10 cellular contexts compared by ENCODE assay signal in the genomic region with DNA sequence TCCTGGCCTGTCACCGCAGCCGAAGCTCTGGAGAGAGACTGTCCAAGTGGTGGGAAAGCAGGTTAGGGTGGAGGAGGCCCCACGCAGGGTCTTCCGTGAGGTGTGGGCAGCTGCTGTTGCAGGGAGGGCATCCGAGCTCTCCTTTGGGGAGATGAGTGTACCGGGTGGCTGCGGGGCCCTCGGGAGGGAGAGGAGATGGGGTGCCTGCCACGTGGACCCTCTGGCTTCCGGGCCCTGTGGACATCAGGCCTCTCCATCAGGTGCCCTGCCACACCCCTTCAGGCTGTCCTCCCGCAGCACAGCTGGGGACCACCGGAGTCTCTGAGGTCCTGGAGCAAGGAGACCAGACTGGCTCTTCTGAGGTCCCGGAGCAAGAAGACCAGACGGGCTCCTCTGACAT. TPM values are rescaled to one million over a fixed set of nuclear protein-coding genes. Genes with fewer than 3 reads are reported as not detected.
DNase-seq lines count a peak whose midpoint lies in the region; ATAC-seq and TF ChIP-seq lines count a peak whose summit lies in the region.
"Had no signal": no experiment of that assay in that cellular context is flagged by ENCODE, and none has a peak within 500 bp of the region (broad histone marks: within the 10 kb centered on the region; RNA-seq: fewer than 3 reads in every experiment).

No MANE protein-coding gene starts in this region.

- peaks cover 64% of the 10 kb centered on the region for H3K79me2 ChIP-seq in mammary epithelial cell (ENCODE audit: insufficient read depth, low read length)

- ATAC-seq in natural killer cell treated with Interleukin-12 subunit alpha and Interleukin-12 subunit beta and Interleukin-15 and Interleukin-18, amount 100 ng/mL, for 72 hours = no peak
- no peak for ATAC-seq in GM21381 (IDR thresholded peaks at IDR 0.05; ENCODE audit: unreplicated experiment)

- peak overlapping the region; percentile 94 for H3K4me3 Mint-ChIP-seq in natural killer cell treated with Interleukin-12 subunit alpha and Interleukin-12 subunit beta and Interleukin-15 and Interleukin-18, amount 100 ng/mL, for 72 hours

- no peaks in the 10 kb centered on the region for H4K20me1 ChIP-seq in mammary epithelial cell (ENCODE audit: insufficient read depth, low read length)

- no peaks in the 10 kb centered on the region for H3K9me3 ChIP-seq in mammary epithelial cell (replicated peaks; ENCODE audit: insufficient read depth, low read length)

- H3K27me3 Mint-ChIP-seq in natural killer cell treated with Interleukin-12 subunit alpha and Interleukin-12 subunit beta and Interleukin-15 and Interleukin-18, amount 100 ng/mL, for 72 hours = no peaks in the 10 kb centered on the region

- peaks cover 6% of the 10 kb centered on the region for H3K36me3 ChIP-seq in mammary epithelial cell (ENCODE audit: insufficient read depth, low read length)

- H3K4me1 Mint-ChIP-seq in natural killer cell treated with Interleukin-12 subunit alpha and Interleukin-12 subunit beta and Interleukin-15 and Interleukin-18, amount 100 ng/mL, for 72 hours (ENCODE audit: low read depth in 2 of 2) = peaks cover 21 to 27% of the 10 kb centered on the region in 2 donors

- H3K27ac Mint-ChIP-seq in natural killer cell treated with Interleukin-12 subunit alpha and Interleukin-12 subunit beta and Interleukin-15 and Interleukin-18, amount 100 ng/mL, for 72 hours = peak overlapping the region; percentile 59 to 93

- no peak for DNase-seq in AG09309 (ENCODE audit: low read depth)
- no peak for DNase-seq in Jurkat, Clone E6-1 (ENCODE audit: low read depth, low spot score)
- no peak for DNase-seq in mammary epithelial cell
- DNase-seq in natural killer cell treated with Interleukin-12 subunit alpha and Interleukin-12 subunit beta and Interleukin-15 and Interleukin-18, amount 100 ng/mL, for 72 hours (ENCODE audit: low spot score) = peak; percentile 56
- no peak for DNase-seq in hippocampal formation (lab: John Stamatoyannopoulos, UW)
- no peak for DNase-seq in HuH-7.5 (ENCODE audit: low spot score)
- no peak for DNase-seq in NCI-H146 (lab: John Stamatoyannopoulos, UW)
- DNase-seq: activated effector memory CD4-positive, alpha-beta T cell treated with Interleukin-2 at 50 U/mL for 16 hours; stimulated activated CD4-positive, alpha-beta T cell treated with anti-CD3 and anti-CD28 coated beads, Interleukin-4, amount 100 ng/mL, for 1 hour had no signal

- peak overlapping the region; percentile 84 for H3K4me2 ChIP-seq in mammary epithelial cell (ENCODE audit: insufficient read depth, low read depth, low read length)

- H3K36me3 Mint-ChIP-seq in natural killer cell treated with Interleukin-12 subunit alpha and Interleukin-12 subunit beta and Interleukin-15 and Interleukin-18, amount 100 ng/mL, for 72 hours = peaks cover 11% of the 10 kb centered on the region

- BruUV-seq in mammary epithelial cell (replicated peaks; lab: Mats Ljungman, UMichigan) = no TSS peak

- CTCF ChIA-PET in mammary epithelial cell (lab: Charles Lee; ENCODE audit: low non-redundant PET) = no interaction called here

- in situ Hi-C loops in mammary epithelial cell (cut with MboI; ENCODE audit: low sequenced_read_pairs in 2 of 2) = loop anchor here in 1 of 2 donors (5.0 kb wide), 1 partner anchor 51 kb away; no protein-coding TSS in a partner anchor

- no peak overlapping the region for H3K27ac ChIP-seq in mammary epithelial cell (ENCODE audit: insufficient read depth, low read depth, low read length)

- H3K4me3 ChIP-seq in AG09309 (ENCODE audit: control insufficient read depth, low read depth, low read length) (peak overlapping the region; percentile 65), mammary epithelial cell (replicated peaks in 1 of 3; ENCODE audit: insufficient read depth in 1 of 3, low read depth in 2 of 3, low read length in 3 of 3) (peak overlapping the region in 1 of 3 experiments; percentile 94)
- peak overlapping the region; percentile 75; the same call in 1 of the 2 replicates for H3K4me3 ChIP-seq in Jurkat, Clone E6-1 (ENCODE audit: low read length)

- no peak overlapping the region for H3K9ac ChIP-seq in mammary epithelial cell (ENCODE audit: insufficient read depth, low read length)

- dilution Hi-C loops in mammary epithelial cell (cut with HindIII; ENCODE audit: low sequenced_read_pairs) = loop anchor here (5.0 to 10.0 kb wide), 7 partner anchors 41 to 237 kb away; a partner anchor contains a TSS

- H3K27me3 ChIP-seq in mammary epithelial cell (ENCODE audit: insufficient read depth, low read length) = no peaks in the 10 kb centered on the region

- H2AFZ ChIP-seq in mammary epithelial cell (ENCODE audit: low read depth, low read length) = no peak overlapping the region

- 76% methylated on average over 6 of the region's 14 CpGs for WGBS in mammary epithelial cell (ENCODE audit: low coverage, missing lambda C conversion rate)

- no peaks in the 10 kb centered on the region for H3K9me3 Mint-ChIP-seq in natural killer cell treated with Interleukin-12 subunit alpha and Interleukin-12 subunit beta and Interleukin-15 and Interleukin-18, amount 100 ng/mL, for 72 hours

- H3K4me1 ChIP-seq in mammary epithelial cell (ENCODE audit: insufficient read depth, low read length) = peaks cover 31% of the 10 kb centered on the region

- no peak for TF ChIP-seq CTCF in AG09309 (IDR thresholded peaks at IDR 0.05; ENCODE audit: control insufficient read depth, insufficient read depth, low read depth, low read length, missing control alignments)
- no peak for TF ChIP-seq CTCF in mammary epithelial cell (conservative IDR thresholded peaks at IDR 0.05 in 1 of 2, IDR thresholded peaks at IDR 0.05 in 1 of 2; ENCODE audit: extremely low read depth in 1 of 2, insufficient read depth in 1 of 2, low read depth in 1 of 2, low read length in 2 of 2)

- intact Hi-C loops in mammary epithelial cell (cut with micrococcal nuclease) = loop anchor here (1.0 to 5.0 kb wide), 4 partner anchors 45 to 249 kb away; a partner anchor contains a TSS

RNA-seq across cellular contexts. Expression of a gene that starts 1.7 kb away (rescaled TPM):
- 22.4 TPM for polyA plus RNA-seq in Jurkat, Clone E6-1 (2012; ENCODE audit: insufficient read depth, insufficient read length)
- 10 to 100 TPM; 30.8 to 34.5 TPM for total RNA-seq in mammary epithelial cell
- polyA plus RNA-seq in mammary epithelial cell = 32.6 TPM
- polyA minus RNA-seq in mammary epithelial cell = 41.4 TPM
- total RNA-seq in natural killer cell treated with Interleukin-12 subunit alpha and Interleukin-12 subunit beta and Interleukin-15 and Interleukin-18, amount 100 ng/mL, for 72 hours = 10 to 100 TPM; 20.6 to 56.9 TPM

RNA-seq across cellular contexts. Expression of a gene that starts 9.9 kb away (rescaled TPM):
- 3.5 TPM for polyA plus RNA-seq in Jurkat, Clone E6-1 (2012; ENCODE audit: insufficient read depth, insufficient read length)
- total RNA-seq in mammary epithelial cell = 10 to 100 TPM; 11.3 to 31.2 TPM
- 16.6 TPM for polyA plus RNA-seq in mammary epithelial cell
- 12.6 TPM for polyA minus RNA-seq in mammary epithelial cell
- total RNA-seq in natural killer cell treated with Interleukin-12 subunit alpha and Interleukin-12 subunit beta and Interleukin-15 and Interleukin-18, amount 100 ng/mL, for 72 hours = 1 to 10 TPM; 2.4 to 6.7 TPM

RNA-seq across cellular contexts. Expression of a gene that starts 36.9 kb away (rescaled TPM):
- 131 TPM for polyA plus RNA-seq in Jurkat, Clone E6-1 (2012; ENCODE audit: insufficient read depth, insufficient read length)
- 1 to 10 TPM; 1.8 to 5.4 TPM for total RNA-seq in mammary epithelial cell
- polyA plus RNA-seq in mammary epithelial cell = 1.6 TPM
- not detected for polyA minus RNA-seq in mammary epithelial cell
- 10 to 100 TPM; 39.0 to 44.9 TPM for total RNA-seq in natural killer cell treated with Interleukin-12 subunit alpha and Interleukin-12 subunit beta and Interleukin-15 and Interleukin-18, amount 100 ng/mL, for 72 hours

RNA-seq across cellular contexts. Expression of a gene that starts 55.3 kb away (rescaled TPM):
- 123 TPM for polyA plus RNA-seq in Jurkat, Clone E6-1 (2012; ENCODE audit: insufficient read depth, insufficient read length)
- 100 to 1,000 TPM; 187 to 206 TPM for total RNA-seq in mammary epithelial cell
- 122 TPM for polyA plus RNA-seq in mammary epithelial cell
- polyA minus RNA-seq in mammary epithelial cell = 104 TPM
- total RNA-seq in natural killer cell treated with Interleukin-12 subunit alpha and Interleukin-12 subunit beta and Interleukin-15 and Interleukin-18, amount 100 ng/mL, for 72 hours = 100 to 1,000 TPM in 1 of 2 donors, 10 to 100 TPM in 1; 89.2 to 113 TPM

RNA-seq across cellular contexts. Expression of a gene that starts 57.7 kb away (rescaled TPM):
- polyA plus RNA-seq in Jurkat, Clone E6-1 (2012; ENCODE audit: insufficient read depth, insufficient read length) = not detected
- 100 to 1,000 TPM; 248 to 274 TPM for total RNA-seq in mammary epithelial cell
- 149 TPM for polyA plus RNA-seq in mammary epithelial cell
- polyA minus RNA-seq in mammary epithelial cell = 62.8 TPM
- total RNA-seq in natural killer cell treated with Interleukin-12 subunit alpha and Interleukin-12 subunit beta and Interleukin-15 and Interleukin-18, amount 100 ng/mL, for 72 hours = not detected

Comparison
In these comparisons a context has a peak if more than half of its experiments do, and no peak if none do; other contexts are left out.
1. RNA of a gene that starts 36.9 kb away (total RNA-seq): 39.0 to 44.9 TPM in natural killer cell treated with Interleukin-12 subunit alpha and Interleukin-12 subunit beta and Interleukin-15 and Interleukin-18, amount 100 ng/mL, for 72 hours; 1.8 to 5.4 TPM in mammary epithelial cell; every median in the first group is over 4 times any median in the second.